3 cellular contexts compared by ENCODE assay signal in genomic region chr15:91881551-91882297, GRCh38.
TF ChIP-seq lines count a peak whose summit lies in the region.

No MANE protein-coding gene starts in this region.

TF ChIP-seq in GM23338, 12 proteins besides CTCF, POLR2A, EP300 and RAD21:
- TF ChIP-seq CREB1 (CRISPR knock-in tag; IDR thresholded peaks at IDR 0.05; ENCODE audit: low read depth) (no peak), ZNF114 (CRISPR knock-in tag; IDR thresholded peaks at IDR 0.05) (no peak), POLR2AphosphoS5 (IDR thresholded peaks at IDR 0.05; ENCODE audit: low read depth) (no peak), ZNF462 (CRISPR knock-in tag; IDR thresholded peaks at IDR 0.05) (peak; percentile 42; the same call in 1 of the 2 replicates), EZH2 (IDR thresholded peaks at IDR 0.05; ENCODE audit: low read depth, unreplicated experiment) (no peak), NANOG (IDR thresholded peaks at IDR 0.05; ENCODE audit: borderline replicate concordance) (peak; percentile 40; the same call in 1 of the 2 replicates)

TF ChIP-seq in H1, 55 proteins besides CTCF, POLR2A, EP300 and RAD21:
- TF ChIP-seq KDM5A (IDR thresholded peaks at IDR 0.05; ENCODE audit: low read length) (no peak), MAX (IDR thresholded peaks at IDR 0.05) (peak; percentile 24; the same call in 1 of the 2 replicates), EGR1 (IDR thresholded peaks at IDR 0.05; ENCODE audit: borderline replicate concordance, low read depth, low read length) (no peak), SRF (IDR thresholded peaks at IDR 0.05; ENCODE audit: low read depth, low read length) (no peak), NRF1 (IDR thresholded peaks at IDR 0.05; ENCODE audit: low read depth, low read length) (no peak), BCL11A (IDR thresholded peaks at IDR 0.05; ENCODE audit: low read depth in 2 of 2, low read length in 2 of 2) (no peak), CHD2 (IDR thresholded peaks at IDR 0.05; ENCODE audit: low read length) (no peak), BRCA1 (IDR thresholded peaks at IDR 0.05; ENCODE audit: low read depth, low read length) (no peak), TAF7 (optimal IDR thresholded peaks at IDR 0.05; ENCODE audit: borderline replicate concordance, low read depth, low read length) (no peak), KDM1A (IDR thresholded peaks at IDR 0.05; ENCODE audit: borderline replicate concordance, low read length) (no peak), HDAC2 (IDR thresholded peaks at IDR 0.05; ENCODE audit: borderline replicate concordance in 1 of 2, low read depth in 2 of 2, low read length in 2 of 2) (peak in 1 of 2 experiments; percentile 61; a peak in 1 of 4 replicates), HDAC6 (IDR thresholded peaks at IDR 0.05; ENCODE audit: low read depth, low read length) (no peak), ATF2 (IDR thresholded peaks at IDR 0.05; ENCODE audit: low read length) (no peak), POU5F1 (IDR thresholded peaks at IDR 0.05; ENCODE audit: low read depth, low read length) (peak; percentile 82), MAFK (IDR thresholded peaks at IDR 0.05; ENCODE audit: low read depth, low read length) (no peak), ASH2L (IDR thresholded peaks at IDR 0.05; ENCODE audit: low read length) (peak; percentile 27)

TF ChIP-seq in neural cell, 6 proteins besides CTCF, POLR2A, EP300 and RAD21:
- no peak for TF ChIP-seq POLR2AphosphoS5 (IDR thresholded peaks at IDR 0.05)
- TF ChIP-seq EZH2 (IDR thresholded peaks at IDR 0.05; ENCODE audit: borderline replicate concordance, insufficient read depth, low read length, poor library complexity, severe bottlenecking): no peak
- TF ChIP-seq SMC3 (conservative IDR thresholded peaks at IDR 0.05; ENCODE audit: poor library complexity): no peak
- TF ChIP-seq MXI1 (conservative IDR thresholded peaks at IDR 0.05; ENCODE audit: poor library complexity, severe bottlenecking): no peak
- no peak for TF ChIP-seq TAF1 (IDR thresholded peaks at IDR 0.05; ENCODE audit: low read depth)
- TF ChIP-seq, protein P1, sequence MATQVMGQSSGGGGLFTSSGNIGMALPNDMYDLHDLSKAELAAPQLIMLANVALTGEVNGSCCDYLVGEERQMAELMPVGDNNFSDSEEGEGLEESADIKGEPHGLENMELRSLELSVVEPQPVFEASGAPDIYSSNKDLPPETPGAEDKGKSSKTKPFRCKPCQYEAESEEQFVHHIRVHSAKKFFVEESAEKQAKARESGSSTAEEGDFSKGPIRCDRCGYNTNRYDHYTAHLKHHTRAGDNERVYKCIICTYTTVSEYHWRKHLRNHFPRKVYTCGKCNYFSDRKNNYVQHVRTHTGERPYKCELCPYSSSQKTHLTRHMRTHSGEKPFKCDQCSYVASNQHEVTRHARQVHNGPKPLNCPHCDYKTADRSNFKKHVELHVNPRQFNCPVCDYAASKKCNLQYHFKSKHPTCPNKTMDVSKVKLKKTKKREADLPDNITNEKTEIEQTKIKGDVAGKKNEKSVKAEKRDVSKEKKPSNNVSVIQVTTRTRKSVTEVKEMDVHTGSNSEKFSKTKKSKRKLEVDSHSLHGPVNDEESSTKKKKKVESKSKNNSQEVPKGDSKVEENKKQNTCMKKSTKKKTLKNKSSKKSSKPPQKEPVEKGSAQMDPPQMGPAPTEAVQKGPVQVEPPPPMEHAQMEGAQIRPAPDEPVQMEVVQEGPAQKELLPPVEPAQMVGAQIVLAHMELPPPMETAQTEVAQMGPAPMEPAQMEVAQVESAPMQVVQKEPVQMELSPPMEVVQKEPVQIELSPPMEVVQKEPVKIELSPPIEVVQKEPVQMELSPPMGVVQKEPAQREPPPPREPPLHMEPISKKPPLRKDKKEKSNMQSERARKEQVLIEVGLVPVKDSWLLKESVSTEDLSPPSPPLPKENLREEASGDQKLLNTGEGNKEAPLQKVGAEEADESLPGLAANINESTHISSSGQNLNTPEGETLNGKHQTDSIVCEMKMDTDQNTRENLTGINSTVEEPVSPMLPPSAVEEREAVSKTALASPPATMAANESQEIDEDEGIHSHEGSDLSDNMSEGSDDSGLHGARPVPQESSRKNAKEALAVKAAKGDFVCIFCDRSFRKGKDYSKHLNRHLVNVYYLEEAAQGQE (IDR thresholded peaks at IDR 0.05; ENCODE audit: borderline replicate concordance): no peak
